ENCODE assay signal across 19 cellular contexts in the genomic region with DNA sequence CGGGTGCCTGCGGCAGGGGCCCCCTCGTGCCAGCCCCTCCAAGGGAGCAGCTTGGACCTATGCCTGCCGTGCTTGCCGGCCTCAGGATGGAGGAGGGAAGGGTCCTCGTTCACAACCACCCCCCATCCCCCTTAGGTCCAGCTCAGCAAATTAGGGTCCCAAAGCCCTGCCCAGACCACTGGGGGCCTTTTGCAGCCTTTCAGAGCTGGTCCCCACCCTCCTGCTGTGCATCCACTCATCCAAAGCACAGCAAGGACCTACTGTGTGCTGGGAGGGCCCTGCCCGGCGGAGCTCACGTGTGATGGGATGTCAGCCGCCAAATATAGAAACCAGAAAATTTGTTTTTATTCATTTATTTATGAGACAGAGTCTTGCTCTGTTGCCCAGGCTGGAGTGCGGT. TPM values are rescaled to one million over a fixed set of nuclear protein-coding genes. Genes with fewer than 3 reads are reported as not detected.
DNase-seq lines count a peak whose midpoint lies in the region; ATAC-seq and TF ChIP-seq lines count a peak whose summit lies in the region.
"Had no signal": no experiment of that assay in that cellular context is flagged by ENCODE, and none has a peak within 500 bp of the region (broad histone marks: within the 10 kb centered on the region; RNA-seq: fewer than 3 reads in every experiment).

No MANE protein-coding gene starts in this region.

- TF ChIP-seq CTCF in natural killer cell (IDR thresholded peaks at IDR 0.05) (no peak), tibial artery (IDR thresholded peaks at IDR 0.05) (no peak)

- intact Hi-C loops in natural killer cell (cut with micrococcal nuclease) (no loop called here), tibial artery (cut with DNase I; ENCODE audit: low total_unique reads) (loop anchor here (2.0 kb wide), 1 partner anchor 165 kb away; no protein-coding TSS in a partner anchor)
- intact Hi-C loops in dendritic cell treated with granulocyte-macrophage colony-stimulating factor and Interleukin-4, amounts not matched to agents 40 ng/mL and 50 ng/mL, for 4 days (cut with micrococcal nuclease) = loop anchor here (10.0 kb wide), 1 partner anchor 133 kb away; the partner anchor contains the start of gene CEBPG

- H3K4me1 ChIP-seq in trophoblast cell (ENCODE audit: control insufficient read depth in 1 of 2, insufficient read depth in 2 of 2, low read length in 2 of 2) (no peaks in the 10 kb centered on the region), tibial artery (peaks cover 0 to 13% (median 5%) of the 10 kb centered on the region in 4 donors)

- H3K27ac ChIP-seq in trophoblast cell (ENCODE audit: low read depth, low read length) (no peak overlapping the region), tibial artery (no peak overlapping the region)

- WGBS in trophoblast cell (ENCODE audit: extremely low coverage, insufficient coverage, insufficient read length) = no CpG with 5 or more reads among the region's 11 CpGs

- no peak overlapping the region for H3K4ac ChIP-seq in trophoblast cell (ENCODE audit: low read depth, low read length)

- peaks cover 5% of the 10 kb centered on the region for H3K9me3 ChIP-seq in trophoblast cell (ENCODE audit: insufficient read depth, low read depth, low read length)
- peaks cover 0 to 11% (median 6%) of the 10 kb centered on the region in 3 donors for H3K9me3 ChIP-seq in tibial artery

- no peak overlapping the region for H2BK5ac ChIP-seq in trophoblast cell (ENCODE audit: low read depth, low read length, poor library complexity)

- no peak overlapping the region for H4K8ac ChIP-seq in trophoblast cell (ENCODE audit: low read depth, low read length)

- no peak overlapping the region for H4K12ac ChIP-seq in trophoblast cell (ENCODE audit: low read depth, low read length)

- no peaks in the 10 kb centered on the region for H3K79me1 ChIP-seq in trophoblast cell (ENCODE audit: low read length)

- H3K4me3 ChIP-seq in trophoblast cell (ENCODE audit: low read depth, low read length) = no peak overlapping the region
- H3K4me3 ChIP-seq in tibial artery = no peak overlapping the region
- H3K4me3 ChIP-seq: GM23338 had no signal

- peak; percentile 37 for DNase-seq in natural killer cell treated with Interleukin-12 subunit alpha and Interleukin-12 subunit beta and Interleukin-15 and Interleukin-18, amount 100 ng/mL, for 72 hours (ENCODE audit: low spot score)
- DNase-seq in natural killer cell (no peak), trophoblast cell (no peak), hypothalamus (lab: John Stamatoyannopoulos, UW) (no peak), tibial artery (no peak)
- DNase-seq: COR-L47, DMS79 treated with DMSO at 0.1 percent for 48 hours, GF-D8, H9, HFFc6 had no signal

- no peak overlapping the region for H3K4me2 ChIP-seq in trophoblast cell (ENCODE audit: low read length)
- H3K4me2 ChIP-seq: GM23338 had no signal

- H3K23ac ChIP-seq in trophoblast cell (ENCODE audit: low read length) = no peak overlapping the region

- no peak overlapping the region for H3K4me3 Mint-ChIP-seq in natural killer cell treated with Interleukin-12 subunit alpha and Interleukin-12 subunit beta and Interleukin-15 and Interleukin-18, amount 100 ng/mL, for 72 hours
- H3K4me3 Mint-ChIP-seq in natural killer cell = no peak overlapping the region
- no peak overlapping the region for H3K4me3 Mint-ChIP-seq in dendritic cell treated with granulocyte-macrophage colony-stimulating factor and Interleukin-4, amounts not matched to agents 40 ng/mL and 50 ng/mL, for 4 days
- H3K4me3 Mint-ChIP-seq: CD4-positive, alpha-beta memory T cell; GM23338; H9; HFFc6 had no signal

- no peak overlapping the region for H3K14ac ChIP-seq in trophoblast cell (ENCODE audit: low read length)

- no peak overlapping the region for H2BK120ac ChIP-seq in trophoblast cell (ENCODE audit: insufficient read depth, low read length, poor library complexity)

- H3K79me2 ChIP-seq in trophoblast cell (ENCODE audit: control insufficient read depth, insufficient read depth, low read length, poor library complexity) = no peaks in the 10 kb centered on the region

- H3K36me3 Mint-ChIP-seq in natural killer cell treated with Interleukin-12 subunit alpha and Interleukin-12 subunit beta and Interleukin-15 and Interleukin-18, amount 100 ng/mL, for 72 hours = no peaks in the 10 kb centered on the region
- H3K36me3 Mint-ChIP-seq in natural killer cell = no peaks in the 10 kb centered on the region
- no peaks in the 10 kb centered on the region for H3K36me3 Mint-ChIP-seq in dendritic cell treated with granulocyte-macrophage colony-stimulating factor and Interleukin-4, amounts not matched to agents 40 ng/mL and 50 ng/mL, for 4 days (ENCODE audit: low read depth)
- H3K36me3 Mint-ChIP-seq: CD4-positive, alpha-beta memory T cell had no signal

- no peak for ATAC-seq in natural killer cell treated with Interleukin-12 subunit alpha and Interleukin-12 subunit beta and Interleukin-15 and Interleukin-18, amount 100 ng/mL, for 72 hours
- ATAC-seq in natural killer cell = no peak

- H3K36me3 ChIP-seq in trophoblast cell (ENCODE audit: control insufficient read depth in 1 of 2, insufficient read depth in 2 of 2, low read length in 2 of 2) = no peaks in the 10 kb centered on the region
- H3K36me3 ChIP-seq in tibial artery = no peaks in the 10 kb centered on the region

- peak overlapping the region; percentile 38 for H4K91ac ChIP-seq in trophoblast cell (ENCODE audit: low read depth, low read length)

- H3K27ac Mint-ChIP-seq in natural killer cell treated with Interleukin-12 subunit alpha and Interleukin-12 subunit beta and Interleukin-15 and Interleukin-18, amount 100 ng/mL, for 72 hours = no peak overlapping the region
- no peak overlapping the region for H3K27ac Mint-ChIP-seq in natural killer cell
- peak overlapping the region; percentile 50 for H3K27ac Mint-ChIP-seq in dendritic cell treated with granulocyte-macrophage colony-stimulating factor and Interleukin-4, amounts not matched to agents 40 ng/mL and 50 ng/mL, for 4 days
- H3K27ac Mint-ChIP-seq: GM23338, H9, HFFc6 had no signal

- H3K27me3 ChIP-seq in trophoblast cell (ENCODE audit: insufficient read depth, low read length) (no peaks in the 10 kb centered on the region), tibial artery (peaks cover 0 to 24% of the 10 kb centered on the region in 2 donors)

- no peak overlapping the region for H2AK5ac ChIP-seq in trophoblast cell (ENCODE audit: low read length)

- peak overlapping the region; percentile 15 for H2BK12ac ChIP-seq in trophoblast cell (ENCODE audit: low read length)

- no peak overlapping the region for H3K18ac ChIP-seq in trophoblast cell (ENCODE audit: low read length)

- H3K9ac ChIP-seq in trophoblast cell (ENCODE audit: low read length) = no peak overlapping the region

- H3K9me3 Mint-ChIP-seq in natural killer cell treated with Interleukin-12 subunit alpha and Interleukin-12 subunit beta and Interleukin-15 and Interleukin-18, amount 100 ng/mL, for 72 hours = no peaks in the 10 kb centered on the region
- H3K9me3 Mint-ChIP-seq in natural killer cell = no peaks in the 10 kb centered on the region
- no peaks in the 10 kb centered on the region for H3K9me3 Mint-ChIP-seq in dendritic cell treated with granulocyte-macrophage colony-stimulating factor and Interleukin-4, amounts not matched to agents 40 ng/mL and 50 ng/mL, for 4 days
- H3K9me3 Mint-ChIP-seq: HFFc6 had no signal

- peaks cover 7 to 10% of the 10 kb centered on the region in 2 donors for H3K4me1 Mint-ChIP-seq in natural killer cell treated with Interleukin-12 subunit alpha and Interleukin-12 subunit beta and Interleukin-15 and Interleukin-18, amount 100 ng/mL, for 72 hours (ENCODE audit: low read depth in 2 of 2)
- H3K4me1 Mint-ChIP-seq in natural killer cell = peaks cover 0 to 31% of the 10 kb centered on the region in 2 donors
- peaks cover 47% of the 10 kb centered on the region for H3K4me1 Mint-ChIP-seq in dendritic cell treated with granulocyte-macrophage colony-stimulating factor and Interleukin-4, amounts not matched to agents 40 ng/mL and 50 ng/mL, for 4 days (ENCODE audit: low read depth)

- H2AFZ ChIP-seq in trophoblast cell (ENCODE audit: insufficient read depth, low read length, poor library complexity) = no peak overlapping the region
- H2AFZ ChIP-seq: GM23338 had no signal

- H3K27me3 Mint-ChIP-seq in natural killer cell treated with Interleukin-12 subunit alpha and Interleukin-12 subunit beta and Interleukin-15 and Interleukin-18, amount 100 ng/mL, for 72 hours = no peaks in the 10 kb centered on the region
- H3K27me3 Mint-ChIP-seq in natural killer cell (ENCODE audit: low read depth in 2 of 2) = no peaks in the 10 kb centered on the region
- H3K27me3 Mint-ChIP-seq in dendritic cell treated with granulocyte-macrophage colony-stimulating factor and Interleukin-4, amounts not matched to agents 40 ng/mL and 50 ng/mL, for 4 days = peaks cover 4% of the 10 kb centered on the region
- H3K27me3 Mint-ChIP-seq: CD4-positive, alpha-beta memory T cell had no signal

RNA-seq across cellular contexts. Expression of gene SLC7A10, which starts 16.5 kb away (rescaled TPM):
- total RNA-seq in natural killer cell treated with Interleukin-12 subunit alpha and Interleukin-12 subunit beta and Interleukin-15 and Interleukin-18, amount 100 ng/mL, for 72 hours = not detected
- total RNA-seq in natural killer cell = not detected
- 0.81 and 0.99 TPM in 2 replicates for polyA plus RNA-seq in trophoblast cell (2013)
- total RNA-seq: A172; Calu3; CD4-positive, alpha-beta memory T cell; Daoy; G401; H4; HFFc6 had no signal
- polyA plus RNA-seq: BJ; CD4-positive, alpha-beta memory T cell had no signal

RNA-seq across cellular contexts. Expression of gene LRP3, which starts 48.0 kb away (rescaled TPM):
- total RNA-seq in natural killer cell treated with Interleukin-12 subunit alpha and Interleukin-12 subunit beta and Interleukin-15 and Interleukin-18, amount 100 ng/mL, for 72 hours = not detected
- total RNA-seq in natural killer cell = under 1 TPM in 2 of 3 donors, not detected in 1; 0.33 to 0.38 TPM
- 6.9 and 8.1 TPM in 2 replicates for polyA plus RNA-seq in trophoblast cell (2013)
- polyA plus RNA-seq: CD4-positive, alpha-beta memory T cell had no signal
